In the genomic region with DNA sequence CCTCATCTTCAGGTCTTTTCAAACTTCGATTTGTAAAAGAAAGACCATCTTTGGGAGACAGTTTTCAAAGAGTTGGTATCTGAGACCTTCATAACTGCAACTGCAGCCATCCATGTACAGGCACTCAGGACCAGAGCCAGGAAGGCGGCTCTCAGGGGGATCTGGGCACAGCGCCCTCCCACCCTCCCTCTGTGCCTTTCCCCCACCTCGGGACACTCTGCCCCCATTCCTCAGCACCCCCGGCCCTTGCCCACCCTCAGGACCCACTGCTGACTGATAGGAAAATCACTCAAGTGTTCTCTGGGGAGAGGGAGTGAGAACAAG, we compare ENCODE assay signal across 1 cellular context.
TF ChIP-seq lines count a peak whose summit lies in the region.

No MANE protein-coding gene starts in this region.

TF ChIP-seq in H1, 55 proteins besides CTCF, POLR2A, EP300 and RAD21:
- TF ChIP-seq NANOG (IDR thresholded peaks at IDR 0.05; ENCODE audit: insufficient read depth, low read depth, low read length, poor library complexity, severe bottlenecking) (no peak), RFX5 (IDR thresholded peaks at IDR 0.05; ENCODE audit: borderline replicate concordance, low read depth, low read length) (no peak), SP2 (IDR thresholded peaks at IDR 0.05; ENCODE audit: low read length) (no peak), FOSL1 (IDR thresholded peaks at IDR 0.05; ENCODE audit: insufficient read depth, low read depth, low read length) (no peak), SIRT6 (IDR thresholded peaks at IDR 0.05; ENCODE audit: low read length) (no peak)
- TF ChIP-seq, protein P1, sequence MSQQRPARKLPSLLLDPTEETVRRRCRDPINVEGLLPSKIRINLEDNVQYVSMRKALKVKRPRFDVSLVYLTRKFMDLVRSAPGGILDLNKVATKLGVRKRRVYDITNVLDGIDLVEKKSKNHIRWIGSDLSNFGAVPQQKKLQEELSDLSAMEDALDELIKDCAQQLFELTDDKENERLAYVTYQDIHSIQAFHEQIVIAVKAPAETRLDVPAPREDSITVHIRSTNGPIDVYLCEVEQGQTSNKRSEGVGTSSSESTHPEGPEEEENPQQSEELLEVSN (IDR thresholded peaks at IDR 0.05), result no peak
